In the genomic region with DNA sequence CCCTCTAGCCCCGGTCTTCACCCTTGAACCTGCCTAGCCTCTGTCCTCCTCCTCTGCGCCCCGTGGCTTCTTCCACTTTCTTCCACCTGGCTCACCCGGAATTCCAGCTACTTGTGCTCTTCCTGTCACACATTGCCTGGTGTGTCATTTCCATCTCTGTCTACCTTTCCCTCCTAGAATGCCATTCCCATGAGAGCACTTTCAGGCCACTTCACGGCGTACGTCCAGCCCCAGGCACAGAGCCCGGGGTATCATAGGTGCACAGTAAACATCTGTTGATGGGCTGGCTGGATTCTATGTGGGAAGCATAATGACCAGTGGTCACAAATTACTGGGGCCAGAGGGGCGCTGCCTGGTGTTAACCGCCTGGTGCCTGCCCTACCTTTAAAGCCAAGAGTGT, we compare ENCODE assay signal across 15 cellular contexts.
DNase-seq lines count a peak whose midpoint lies in the region; ATAC-seq and TF ChIP-seq lines count a peak whose summit lies in the region.
"Had no signal": no experiment of that assay in that cellular context is flagged by ENCODE, and none has a peak within 500 bp of the region (broad histone marks: within the 10 kb centered on the region; RNA-seq: fewer than 3 reads in every experiment).

No MANE protein-coding gene starts in this region.

- no peak overlapping the region for H3K4me3 ChIP-seq in BLaER1 treated with 17β-estradiol and CSF1 and Interleukin-3, amounts not matched to agents 10 nM and 100 nM
- H3K4me3 ChIP-seq in SU-DHL-6 (ENCODE audit: insufficient read depth, low read length, poor library complexity, severe bottlenecking) (no peak overlapping the region), SJCRH30 (no peak overlapping the region), ascending aorta (no peak overlapping the region)
- H3K4me3 ChIP-seq: GM12878, SJSA1 had no signal

- H4K5ac ChIP-seq in H9 (ENCODE audit: insufficient read length, low read depth, low read length) = no peak overlapping the region

- H2BK20ac ChIP-seq in H9 (ENCODE audit: low read depth, low read length, poor library complexity, severe bottlenecking) = no peak overlapping the region

- H3K27ac Mint-ChIP-seq in H9 (peak overlapping the region; percentile 27 to 42 (median 30); a peak in 5 of 7 replicates), nephron progenitor cell (peak overlapping the region; percentile 34)

- H3K36me3 ChIP-seq in BLaER1 treated with 17β-estradiol and CSF1 and Interleukin-3, amounts not matched to agents 10 nM and 100 nM = peaks cover 0 to 27% (median 15%) of the 10 kb centered on the region in 11 experiments; a peak in 12 of 22 replicates
- H3K36me3 ChIP-seq in SU-DHL-6 (ENCODE audit: low read length) (peaks cover 12% of the 10 kb centered on the region), SJCRH30 (no peaks in the 10 kb centered on the region), ascending aorta (no peaks in the 10 kb centered on the region)

- no peak for TF ChIP-seq CTCF in H9 (conservative IDR thresholded peaks at IDR 0.05)
- no peak for TF ChIP-seq CTCF in SU-DHL-6 (IDR thresholded peaks at IDR 0.05; ENCODE audit: insufficient read depth, low read length, poor library complexity, severe bottlenecking)
- no peak for TF ChIP-seq CTCF in nephron progenitor cell (IDR thresholded peaks at IDR 0.05)
- TF ChIP-seq CTCF in GM13976 (IDR thresholded peaks at IDR 0.05; ENCODE audit: borderline replicate concordance, control extremely low read depth, extremely low read depth, insufficient read depth, missing control alignments) = no peak
- TF ChIP-seq CTCF in ascending aorta (IDR thresholded peaks at IDR 0.05) = no peak

- no peak overlapping the region for H2BK15ac ChIP-seq in H9 (ENCODE audit: low read depth, low read length)

- DNase-seq in H9 (no peak), nephron progenitor cell (no peak), SJCRH30 (no peak), GM13976 (ENCODE audit: low spot score) (no peak), ascending aorta (ENCODE audit: low spot score in 2 of 2) (no peak)
- DNase-seq: C1 segment of cervical spinal cord, DMS53, NCI-H446 treated with DMSO at 0.1 percent for 48 hours, NCI-H748 treated with DMSO at 0.1 percent for 48 hours had no signal

- peaks cover 76% of the 10 kb centered on the region for H3F3A ChIP-seq in SU-DHL-6 (ENCODE audit: insufficient read depth)

- H2AFZ ChIP-seq in H9 (ENCODE audit: low read length) = no peak overlapping the region
- H2AFZ ChIP-seq in SU-DHL-6 (ENCODE audit: low read depth, low read length, severe bottlenecking) = no peak overlapping the region

- H3K36me3 Mint-ChIP-seq in H9 (ENCODE audit: insufficient read depth in 1 of 3, low read depth in 3 of 3) (peaks cover 8 to 19% (median 10%) of the 10 kb centered on the region in 3 experiments; a peak in 6 of 7 replicates), nephron progenitor cell (ENCODE audit: low read depth) (peaks cover 43% of the 10 kb centered on the region)

- no peak overlapping the region for H2BK120ac ChIP-seq in H9 (ENCODE audit: low read depth, low read length, poor library complexity, severe bottlenecking)

- H2AK5ac ChIP-seq in H9 (ENCODE audit: insufficient read length, low read length) = no peak overlapping the region

- peaks cover 0 to 96% (median 71%) of the 10 kb centered on the region in 11 experiments; a peak in 20 of 22 replicates for H4K20me1 ChIP-seq in BLaER1 treated with 17β-estradiol and CSF1 and Interleukin-3, amounts not matched to agents 10 nM and 100 nM
- no peaks in the 10 kb centered on the region for H4K20me1 ChIP-seq in H9 (ENCODE audit: control insufficient read depth, insufficient read depth, insufficient read length)
- H4K20me1 ChIP-seq in SU-DHL-6 (ENCODE audit: low read depth, low read length) = no peaks in the 10 kb centered on the region

- H3T11ph ChIP-seq in H9 (ENCODE audit: low read length) = no peak overlapping the region

- ATAC-seq in HG03196 (IDR thresholded peaks at IDR 0.05; ENCODE audit: unreplicated experiment) = no peak
- ATAC-seq: GM12878 had no signal

- H3K27me3 Mint-ChIP-seq in H9 (ENCODE audit: low read depth) = no peaks in the 10 kb centered on the region
- H3K27me3 Mint-ChIP-seq in nephron progenitor cell (ENCODE audit: low read depth, poor library complexity) = peaks cover 5% of the 10 kb centered on the region

- no peaks in the 10 kb centered on the region for H3K9me2 ChIP-seq in SU-DHL-6 (replicated peaks; ENCODE audit: insufficient read depth, low read length)

- intact Hi-C loops in ascending aorta (cut with DNase I) = no loop called here

- no peak overlapping the region for H4K8ac ChIP-seq in H9 (replicated peaks; ENCODE audit: insufficient read length, low read depth, low read length)

- no peak overlapping the region for H2BK12ac ChIP-seq in H9 (ENCODE audit: insufficient read length, low read depth, low read length)

- 0 out of 22 replicates have a peak overlapping the region, but pooled peaks of 2 of the 11 experiments have one; percentile 2 to 5 for H3K27ac ChIP-seq in BLaER1 treated with 17β-estradiol and CSF1 and Interleukin-3, amounts not matched to agents 10 nM and 100 nM
- H3K27ac ChIP-seq in H9 (ENCODE audit: insufficient read length, low read depth, low read length) = no peak overlapping the region
- peak overlapping the region; percentile 38; the same call in 1 of the 2 replicates for H3K27ac ChIP-seq in SU-DHL-6 (ENCODE audit: low read depth, low read length)
- no peak overlapping the region for H3K27ac ChIP-seq in SJCRH30
- no peak overlapping the region for H3K27ac ChIP-seq in ascending aorta
- H3K27ac ChIP-seq: HL-60, SJSA1 had no signal

- H3K4me3 Mint-ChIP-seq in H9 = no peak overlapping the region
- H3K4me3 Mint-ChIP-seq in nephron progenitor cell = no peak overlapping the region

- H3K4me1 Mint-ChIP-seq in H9 (peaks cover 4 to 11% of the 10 kb centered on the region in 2 experiments; a peak in 3 of 4 replicates), nephron progenitor cell (peaks cover 38% of the 10 kb centered on the region)

- H3K79me1 ChIP-seq in H9 (ENCODE audit: insufficient read depth, low read depth, low read length, poor library complexity, severe bottlenecking) = peaks cover 4% of the 10 kb centered on the region

- H3K9me3 Mint-ChIP-seq in H9 = peaks cover 3 to 11% of the 10 kb centered on the region in 2 experiments; a peak in 3 of 5 replicates
- H3K9me3 Mint-ChIP-seq in nephron progenitor cell = peaks cover 4% of the 10 kb centered on the region

- H3K23ac ChIP-seq in H9 (ENCODE audit: insufficient read length, low read depth, low read length) = no peak overlapping the region

- peak overlapping the region in 8 of 11 experiments; percentile 11 to 70 (median 52); a peak in 13 of 22 replicates for H3K4me2 ChIP-seq in BLaER1 treated with 17β-estradiol and CSF1 and Interleukin-3, amounts not matched to agents 10 nM and 100 nM
- H3K4me2 ChIP-seq in H9 (ENCODE audit: insufficient read depth, insufficient read length, low read length) (no peak overlapping the region), SU-DHL-6 (ENCODE audit: low read depth, low read length, poor library complexity, severe bottlenecking) (no peak overlapping the region)

- no peak overlapping the region for H3K14ac ChIP-seq in H9 (ENCODE audit: insufficient read depth, low read length)

- WGBS in H9 (ENCODE audit: extremely low coverage, insufficient read length, low lambda C conversion rate) = no CpG with 5 or more reads among the region's 10 CpGs

- no peak overlapping the region for H3K9ac ChIP-seq in BLaER1 treated with 17β-estradiol and CSF1 and Interleukin-3, amounts not matched to agents 10 nM and 100 nM
- H3K9ac ChIP-seq in H9 (ENCODE audit: extremely low read depth, insufficient read length, low read length) (no peak overlapping the region), SU-DHL-6 (ENCODE audit: low read length) (no peak overlapping the region)

- H3K27me3 ChIP-seq in BLaER1 treated with 17β-estradiol and CSF1 and Interleukin-3, amounts not matched to agents 10 nM and 100 nM = no peaks in the 10 kb centered on the region
- H3K27me3 ChIP-seq in H9 (ENCODE audit: insufficient read depth, low read length) (no peaks in the 10 kb centered on the region), SU-DHL-6 (ENCODE audit: low read length) (no peaks in the 10 kb centered on the region), SJCRH30 (no peaks in the 10 kb centered on the region), ascending aorta (no peaks in the 10 kb centered on the region)
- H3K27me3 ChIP-seq: SJSA1 had no signal

- in situ Hi-C loops in GM13976 (cut with MboI; ENCODE audit: low sequenced_read_pairs, unreplicated experiment) = no loop called here

- H4K91ac ChIP-seq in H9 (ENCODE audit: insufficient read length, low read depth, low read length) = no peak overlapping the region

- no peak overlapping the region for H3K56ac ChIP-seq in H9 (ENCODE audit: insufficient read length, low read depth, low read length)

- peaks cover 0 to 4% (median 0%) of the 10 kb centered on the region in 11 experiments; a peak in 1 of 22 replicates for H3K9me3 ChIP-seq in BLaER1 treated with 17β-estradiol and CSF1 and Interleukin-3, amounts not matched to agents 10 nM and 100 nM (replicated peaks in 1 of 11)
- H3K9me3 ChIP-seq in H9 (ENCODE audit: control insufficient read depth, low read depth, low read length) = peaks cover 7% of the 10 kb centered on the region
- peaks cover 5% of the 10 kb centered on the region; the same call in 1 of the 2 replicates for H3K9me3 ChIP-seq in SU-DHL-6 (ENCODE audit: insufficient read depth, low read length)
- H3K9me3 ChIP-seq in SJCRH30 (replicated peaks) = no peaks in the 10 kb centered on the region
- no peaks in the 10 kb centered on the region for H3K9me3 ChIP-seq in ascending aorta
- H3K9me3 ChIP-seq: SJSA1 had no signal

- H3K4ac ChIP-seq in H9 (ENCODE audit: low read depth, low read length) = no peak overlapping the region

- no peaks in the 10 kb centered on the region for H3K23me2 ChIP-seq in H9 (ENCODE audit: insufficient read length, low read depth, low read length, poor library complexity, severe bottlenecking)

- H3K79me2 ChIP-seq in H9 (ENCODE audit: insufficient read depth, low read length) = no peaks in the 10 kb centered on the region; the same call in 1 of the 2 replicates
- peaks cover 85% of the 10 kb centered on the region for H3K79me2 ChIP-seq in SU-DHL-6 (ENCODE audit: insufficient read depth, low read length)

- no peak overlapping the region for H2BK5ac ChIP-seq in H9 (ENCODE audit: insufficient read length, low read length)

- H3K18ac ChIP-seq in H9 (ENCODE audit: insufficient read length, low read depth, low read length) = no peak overlapping the region

- peaks cover 53 to 97% (median 92%) of the 10 kb centered on the region in 10 experiments for H3K4me1 ChIP-seq in BLaER1 treated with 17β-estradiol and CSF1 and Interleukin-3, amounts not matched to agents 10 nM and 100 nM
- H3K4me1 ChIP-seq in H9 (ENCODE audit: insufficient read depth, low read length) = no peaks in the 10 kb centered on the region
- no peaks in the 10 kb centered on the region; the same call in 1 of the 2 replicates for H3K4me1 ChIP-seq in SJCRH30
- no peaks in the 10 kb centered on the region for H3K4me1 ChIP-seq in ascending aorta

Comparison
In these comparisons a context has a peak if more than half of its experiments do, and no peak if none do; other contexts are left out.
1. H3K4me2 ChIP-seq: peak in BLaER1 treated with 17β-estradiol and CSF1 and Interleukin-3, amounts not matched to agents 10 nM and 100 nM (8 of 11); none in H9 (single experiment) and SU-DHL-6 (single experiment).